In genomic region chr11:120028181-120028935, GRCh38 we compare ENCODE assay signal across 26 cellular contexts.
A peak's percentile ranks its signal among the peaks of the same experiment; 100 is the strongest.
DNase-seq lines count a peak whose midpoint lies in the region; ATAC-seq, FAIRE-seq and TF ChIP-seq lines count a peak whose summit lies in the region.
"Had no signal": no experiment of that assay in that cellular context is flagged by ENCODE, and none has a peak within 500 bp of the region (broad histone marks: within the 10 kb centered on the region; RNA-seq: fewer than 3 reads in every experiment).

No MANE protein-coding gene starts in this region.

- TF ChIP-seq CTCF in K562 (IDR thresholded peaks at IDR 0.05 in 2 of 3, conservative IDR thresholded peaks at IDR 0.05 in 1 of 3; ENCODE audit: insufficient read depth in 2 of 3, low read depth in 1 of 3, low read length in 3 of 3) (no peak), osteocyte (IDR thresholded peaks at IDR 0.05) (no peak), CD14-positive monocyte (IDR thresholded peaks at IDR 0.05) (no peak)

- H3K4me1 Mint-ChIP-seq in osteocyte (ENCODE audit: unreplicated experiment) (no peaks in the 10 kb centered on the region), CD14-positive monocyte (no peaks in the 10 kb centered on the region)
- H3K4me1 Mint-ChIP-seq: activated CD4-positive, alpha-beta T cell treated with anti-CD3 and anti-CD28 coated beads, Interleukin-2, amount 10 ng/mL, durations not matched to agents 24 days and 14 days; stimulated activated naive B cell treated with anti-CD40 and anti-IgM and Interleukin-4, amounts not matched to agents 10 μg/mL and 1 μg/mL and 100 μg/mL, for 72 hours had no signal

- TF ChIP-seq EP300 in K562 (IDR thresholded peaks at IDR 0.05; ENCODE audit: low read length): no peak

- peaks cover 0 to 22% of the 10 kb centered on the region in 2 experiments; a peak in 3 of 5 replicates for H3K27me3 ChIP-seq in K562 (ENCODE audit: control insufficient read depth in 2 of 2, insufficient read depth in 2 of 2, low read length in 2 of 2)
- H3K27me3 ChIP-seq: adrenal gland, right lobe of liver had no signal

- H3K27ac ChIP-seq in K562 (ENCODE audit: extremely low read depth, low read depth, low read length): no peak overlapping the region
- H3K27ac ChIP-seq: adrenal gland, lower lobe of right lung, right lobe of liver, VCaP had no signal

- no peak overlapping the region for H3K9ac ChIP-seq in K562 (ENCODE audit: insufficient read depth in 1 of 2, low read depth in 2 of 2, low read length in 2 of 2)

- H2AFZ ChIP-seq in K562 (ENCODE audit: low read depth, low read length): no peak overlapping the region

- H3K9me3 ChIP-seq in K562 (replicated peaks; ENCODE audit: control insufficient read depth, insufficient read depth, low read depth, low read length): no peaks in the 10 kb centered on the region
- H3K9me3 ChIP-seq: adrenal gland, lower lobe of right lung, mucosa of descending colon, right lobe of liver had no signal

- H3K36me3 ChIP-seq in K562 (ENCODE audit: control insufficient read depth, insufficient read depth, low read length): no peaks in the 10 kb centered on the region
- H3K36me3 ChIP-seq: adrenal gland, lower lobe of right lung, right lobe of liver had no signal

- WGBS in K562 (ENCODE audit: insufficient coverage, low coverage, missing lambda C conversion rate): 3% methylated on average over 11 of the region's 11 CpGs

- H4K20me1 ChIP-seq in K562 (replicated peaks; ENCODE audit: control insufficient read depth, insufficient read depth, low read length): no peaks in the 10 kb centered on the region

- intact Hi-C loops in K562 (cut with micrococcal nuclease) (no loop called here), CD14-positive monocyte (cut with micrococcal nuclease) (no loop called here)

- no peak overlapping the region for H3K4me3 ChIP-seq in K562
- H3K4me3 ChIP-seq: adrenal gland, lower lobe of right lung, mucosa of descending colon, right lobe of liver had no signal

- H3K4me1 ChIP-seq in K562 (replicated peaks in 1 of 2; ENCODE audit: control insufficient read depth in 2 of 2, insufficient read depth in 2 of 2, low read length in 2 of 2): no peaks in the 10 kb centered on the region
- H3K4me1 ChIP-seq: adrenal gland, lower lobe of right lung, right lobe of liver had no signal

- no peak for TF ChIP-seq RAD21 in K562 (CRISPR knock-in tag; conservative IDR thresholded peaks at IDR 0.05 in 1 of 2, IDR thresholded peaks at IDR 0.05 in 1 of 2)

- H3K9me1 ChIP-seq in K562 (ENCODE audit: control insufficient read depth, insufficient read depth, low read length): no peaks in the 10 kb centered on the region

- H3K27me3 Mint-ChIP-seq in osteocyte (ENCODE audit: unreplicated experiment): peaks cover 2% of the 10 kb centered on the region
- peaks cover 10 to 20% (median 18%) of the 10 kb centered on the region in 3 donors for H3K27me3 Mint-ChIP-seq in CD14-positive monocyte (ENCODE audit: low read depth in 3 of 3)
- H3K27me3 Mint-ChIP-seq: activated CD4-positive, alpha-beta T cell treated with anti-CD3 and anti-CD28 coated beads, Interleukin-2, amount 10 ng/mL, durations not matched to agents 24 days and 14 days had no signal

- H3K4me2 ChIP-seq in K562 (ENCODE audit: insufficient read depth, low read length): no peak overlapping the region

- no peak for TF ChIP-seq POLR2A in K562 (conservative IDR thresholded peaks at IDR 0.05)

- H3K4me3 Mint-ChIP-seq in osteocyte (ENCODE audit: unreplicated experiment) (no peak overlapping the region), CD14-positive monocyte (no peak overlapping the region)
- H3K4me3 Mint-ChIP-seq: activated CD4-positive, alpha-beta T cell treated with anti-CD3 and anti-CD28 coated beads, Interleukin-2, amount 10 ng/mL, durations not matched to agents 24 days and 14 days; activated T-cell treated with anti-CD3 and anti-CD28 coated beads, Interleukin-2, amount 50 U/mL, for 72 hours; brain; stimulated activated naive B cell treated with anti-CD40 and anti-IgM and Interleukin-4, amounts not matched to agents 10 μg/mL and 1 μg/mL and 100 μg/mL, for 72 hours had no signal

- H3K27ac Mint-ChIP-seq in osteocyte (ENCODE audit: unreplicated experiment) (no peak overlapping the region), CD14-positive monocyte (no peak overlapping the region)
- H3K27ac Mint-ChIP-seq: activated CD4-positive, alpha-beta T cell treated with anti-CD3 and anti-CD28 coated beads, Interleukin-2, amount 10 ng/mL, durations not matched to agents 24 days and 14 days; activated T-cell treated with anti-CD3 and anti-CD28 coated beads, Interleukin-2, amount 50 U/mL, for 72 hours; stimulated activated naive B cell treated with anti-CD40 and anti-IgM and Interleukin-4, amounts not matched to agents 10 μg/mL and 1 μg/mL and 100 μg/mL, for 72 hours had no signal

- H3K9me3 Mint-ChIP-seq in osteocyte (ENCODE audit: unreplicated experiment) (no peaks in the 10 kb centered on the region), CD14-positive monocyte (peaks cover 0 to 5% (median 0%) of the 10 kb centered on the region in 7 donors)
- H3K9me3 Mint-ChIP-seq: activated CD4-positive, alpha-beta T cell treated with anti-CD3 and anti-CD28 coated beads, Interleukin-2, amount 10 ng/mL, durations not matched to agents 24 days and 14 days; activated T-cell treated with anti-CD3 and anti-CD28 coated beads, Interleukin-2, amount 50 U/mL, for 72 hours had no signal

- DNase-seq in DMS53 (lab: John Stamatoyannopoulos, UW): peak; percentile 45
- DNase-seq in DMS53 treated with DMSO at 0.1 percent for 48 hours (lab: John Stamatoyannopoulos, UW; ENCODE audit: unreplicated experiment): no peak
- peak; percentile 91 for DNase-seq in NCI-H2029 treated with DMSO at 0.1 percent for 48 hours (lab: John Stamatoyannopoulos, UW)
- no peak for DNase-seq in K562 (ENCODE audit: extremely low read depth in 1 of 4, low spot score in 3 of 4)
- DNase-seq in osteocyte (ENCODE audit: extremely low spot score, unreplicated experiment): peak; percentile 70
- no peak for DNase-seq in CD14-positive monocyte (ENCODE audit: low spot score)
- no peak for DNase-seq in COLO668 (lab: John Stamatoyannopoulos, UW; ENCODE audit: unreplicated experiment)
- no peak for DNase-seq in RCC 7860 (ENCODE audit: low spot score)
- DNase-seq: 8988T; activated CD4-positive, alpha-beta T cell treated with anti-CD3 and anti-CD28 coated beads, Interleukin-2, amount 10 ng/mL, durations not matched to agents 24 days and 14 days; activated naive CD4-positive, alpha-beta T cell treated with Interleukin-2 at 50 U/mL for 16 hours; activated T-cell treated with anti-CD3 and anti-CD28 coated beads, Interleukin-2, amount 50 U/mL, for 72 hours; adrenal gland; glutamatergic neuron; lower lobe of right lung; mucosa of descending colon; NCI-H1436 treated with DMSO at 0.1 percent for 48 hours; NCI-H2171; right lobe of liver; stimulated activated naive B cell treated with anti-CD40 and anti-IgM and Interleukin-4, amounts not matched to agents 10 μg/mL and 1 μg/mL and 100 μg/mL, for 72 hours; SW 1271; T-helper 9 cell had no signal

- FAIRE-seq in K562 (lab: Jason Lieb, UNC): no peak
- no peak for FAIRE-seq in RCC 7860 (lab: Jason Lieb, UNC)
- FAIRE-seq: D721Med, GM19239 had no signal

- no TSS peak for BruUV-seq in K562 (replicated peaks; lab: Mats Ljungman, UMichigan)

- no peaks in the 10 kb centered on the region for H3K79me2 ChIP-seq in K562 (ENCODE audit: control insufficient read depth, insufficient read depth, low read length)

- POLR2A ChIA-PET in K562 (lab: Yijun Ruan, JAX): interaction anchor here (0.6 kb wide), 1 partner anchor 11 kb away, joined by 3 read pairs; no protein-coding TSS in a partner anchor

- CTCF ChIA-PET in K562 (lab: Yijun Ruan, JAX; ENCODE audit: low intra/inter-chr PET ratio): interaction anchor here (0.7 kb wide), 1 partner anchor 1084 kb away, joined by 3 read pairs; no protein-coding TSS in a partner anchor

- H3K36me3 Mint-ChIP-seq in osteocyte (ENCODE audit: unreplicated experiment) (no peaks in the 10 kb centered on the region), CD14-positive monocyte (no peaks in the 10 kb centered on the region)
- H3K36me3 Mint-ChIP-seq: brain; stimulated activated naive B cell treated with anti-CD40 and anti-IgM and Interleukin-4, amounts not matched to agents 10 μg/mL and 1 μg/mL and 100 μg/mL, for 72 hours had no signal

- no peak for ATAC-seq in K562
- ATAC-seq: activated T-cell treated with anti-CD3 and anti-CD28 coated beads, Interleukin-2, amount 50 U/mL, for 72 hours; lower lobe of right lung; mucosa of descending colon; right lobe of liver; stimulated activated naive B cell treated with anti-CD40 and anti-IgM and Interleukin-4, amounts not matched to agents 10 μg/mL and 1 μg/mL and 100 μg/mL, for 72 hours had no signal

- in situ Hi-C loops in K562 (cut with MboI): no loop called here

TF ChIP-seq in K562, 482 proteins besides CTCF, POLR2A, EP300 and RAD21:
- TF ChIP-seq SPI1 (IDR thresholded peaks at IDR 0.05; ENCODE audit: borderline replicate concordance, low read depth, low read length): peak; percentile 89
- no peak for TF ChIP-seq HMGXB4 (CRISPR knock-in tag; IDR thresholded peaks at IDR 0.05)
- TF ChIP-seq HCFC1 (IDR thresholded peaks at IDR 0.05; ENCODE audit: low read depth, low read length): no peak
- no peak for TF ChIP-seq PHB2 (IDR thresholded peaks at IDR 0.05; ENCODE audit: low read depth)
- no peak for TF ChIP-seq MAFF (IDR thresholded peaks at IDR 0.05; ENCODE audit: low read length)
- TF ChIP-seq MTF1 (CRISPR knock-in tag; IDR thresholded peaks at IDR 0.05; ENCODE audit: borderline replicate concordance): no peak

Comparison
In these comparisons a context has a peak if more than half of its experiments do, and no peak if none do; other contexts are left out.
1. DNase-seq: peak in DMS53 (single experiment), NCI-H2029 treated with DMSO at 0.1 percent for 48 hours (single experiment) and osteocyte (single experiment); none in DMS53 treated with DMSO at 0.1 percent for 48 hours (single experiment), K562 (0 of 4), CD14-positive monocyte (single experiment), COLO668 (single experiment) and RCC 7860 (single experiment).